12 cellular contexts compared by ENCODE assay signal in genomic region chr19:46481187-46481586, GRCh38. TPM values are rescaled to one million over a fixed set of nuclear protein-coding genes. Genes with fewer than 3 reads are reported as not detected.
DNase-seq lines count a peak whose midpoint lies in the region; ATAC-seq and TF ChIP-seq lines count a peak whose summit lies in the region.
"Had no signal": no experiment of that assay in that cellular context is flagged by ENCODE, and none has a peak within 500 bp of the region (broad histone marks: within the 10 kb centered on the region; RNA-seq: fewer than 3 reads in every experiment).

No MANE protein-coding gene starts in this region.

- H3K27ac ChIP-seq in adrenal gland (peak overlapping the region in 4 of 5 donors; percentile 2 to 78 (median 50)), transverse colon (peak overlapping the region; percentile 60 to 76 (median 72))

- peaks cover 20% of the 10 kb centered on the region for H3K27me3 Mint-ChIP-seq in nephron progenitor cell (ENCODE audit: low read depth, poor library complexity)

- H3K36me3 ChIP-seq in adrenal gland (replicated peaks in 1 of 2): no peaks in the 10 kb centered on the region
- no peaks in the 10 kb centered on the region for H3K36me3 ChIP-seq in transverse colon

- TF ChIP-seq POLR2A in adrenal gland (IDR thresholded peaks at IDR 0.05) (no peak), transverse colon (IDR thresholded peaks at IDR 0.05) (no peak)

- H3K27me3 ChIP-seq in adrenal gland: no peaks in the 10 kb centered on the region
- H3K27me3 ChIP-seq in transverse colon: peaks cover 52% of the 10 kb centered on the region

- H3K4me3 Mint-ChIP-seq in nephron progenitor cell: peak overlapping the region; percentile 71

- TF ChIP-seq CTCF in adrenal gland (IDR thresholded peaks at IDR 0.05) (no peak), nephron progenitor cell (IDR thresholded peaks at IDR 0.05) (no peak), transverse colon (IDR thresholded peaks at IDR 0.05) (no peak)

- intact Hi-C loops in adrenal gland (cut with DNase I): loop anchor here (5.0 to 10.0 kb wide), 2 partner anchors 36 to 196 kb away; no protein-coding TSS in a partner anchor
- intact Hi-C loops in transverse colon (cut with DNase I; ENCODE audit: low total_unique reads): no loop called here

- DNase-seq in adrenal gland: no peak
- peak; percentile 53 for DNase-seq in fibroblast of peridontal ligament (ENCODE audit: extremely low read depth)
- no peak for DNase-seq in nephron progenitor cell
- no peak for DNase-seq in transverse colon
- DNase-seq in D341Med (ENCODE audit: low spot score): no peak
- DNase-seq in activated CD8-positive, alpha-beta memory T cell treated with anti-CD3 and anti-CD28 coated beads, Interleukin-2, amount 50 U/mL, for 48 hours: no peak
- DNase-seq: COR-L47, H7, PC-3 had no signal

- no peak for ATAC-seq in GM21528 (IDR thresholded peaks at IDR 0.05; ENCODE audit: low FRiP score, unreplicated experiment)
- ATAC-seq: left lobe of liver, PC-3 had no signal

- H3K4me1 ChIP-seq in adrenal gland (replicated peaks in 1 of 2) (peaks cover 0 to 9% of the 10 kb centered on the region in 2 donors), transverse colon (peaks cover 0 to 12% (median 0%) of the 10 kb centered on the region in 4 donors)

- peak overlapping the region; percentile 95 for H3K27ac Mint-ChIP-seq in nephron progenitor cell

- in situ Hi-C loops in transverse colon (cut with MboI; ENCODE audit: low pct_ligation_motif_present in 1 of 4, low pct_unique_long_range_greater_than_20kb in 1 of 4, low sequenced_read_pairs in 3 of 4): loop anchor here in 2 of 4 donors (10.0 to 25.0 kb wide), 3 partner anchors 76 to 196 kb away; partner anchors contain the start of gene HIF3A (in 1 of the 2)

- TF ChIP-seq EP300 in transverse colon (IDR thresholded peaks at IDR 0.05; ENCODE audit: low read depth): no peak

- no peaks in the 10 kb centered on the region for H3K9me3 ChIP-seq in adrenal gland (replicated peaks in 1 of 3)
- no peaks in the 10 kb centered on the region for H3K9me3 ChIP-seq in transverse colon

- peaks cover 49% of the 10 kb centered on the region for H3K4me1 Mint-ChIP-seq in nephron progenitor cell

- no peaks in the 10 kb centered on the region for H3K36me3 Mint-ChIP-seq in nephron progenitor cell (ENCODE audit: low read depth)

- H3K9me3 Mint-ChIP-seq in nephron progenitor cell: peaks cover 12% of the 10 kb centered on the region

- 58 to 68% (median 66%) methylated on average over 9 of the region's 9 CpGs for WGBS in adrenal gland, 4 donors
- 30 to 39% methylated on average over 9 of the region's 9 CpGs for WGBS in transverse colon (ENCODE audit: low coverage in 1 of 2), 2 donors

- H3K4me3 ChIP-seq in adrenal gland (no peak overlapping the region), transverse colon (no peak overlapping the region)

RNA-seq across cellular contexts. Expression of gene PNMA8A, which starts 9.8 kb away (rescaled TPM):
- total RNA-seq in adrenal gland (10 to 100 TPM; 29.7 to 54.8 (median 44.2) TPM), transverse colon (under 1 TPM in 3 of 4 donors, not detected in 1; 0.20 to 0.68 (median 0.64) TPM)
- polyA plus RNA-seq in adrenal gland: 10 to 100 TPM in 2 of 3 donors, 1 to 10 TPM in 1; 7.6 to 61.7 (median 14.2) TPM
- total RNA-seq: PC-3 had no signal

RNA-seq across cellular contexts. Expression of gene PNMA8B, which starts 14.5 kb away (rescaled TPM):
- total RNA-seq in adrenal gland (10 to 100 TPM; 27.9 to 63.4 (median 36.4) TPM), transverse colon (under 1 TPM; 0.27 to 0.80 (median 0.58) TPM)
- polyA plus RNA-seq in adrenal gland: 10 to 100 TPM in 1 of 3 donors, 1 to 10 TPM in 2; 7.6 to 15.1 (median 7.9) TPM
- total RNA-seq: PC-3 had no signal

RNA-seq across cellular contexts. Expression of gene PNMA8C, which starts 52.5 kb away (rescaled TPM):
- total RNA-seq in adrenal gland (1 to 10 TPM; 1.5 to 4.4 (median 2.1) TPM), transverse colon (not detected)
- 1 to 10 TPM in 2 of 3 donors, under 1 TPM in 1; 0.47 to 2.4 (median 1.4) TPM for polyA plus RNA-seq in adrenal gland
- total RNA-seq: left lobe of liver, PC-3 had no signal
- polyA plus RNA-seq: esophagus had no signal

Comparison
In these comparisons a context has a peak if more than half of its experiments do, and no peak if none do; other contexts are left out.
1. RNA of gene PNMA8A, which starts 9.8 kb away (total RNA-seq): 29.7 to 54.8 TPM in adrenal gland; 0.20 to 0.68 TPM in transverse colon; every median in the first group is over 10 times any median in the second.
2. RNA of gene PNMA8B, which starts 14.5 kb away (total RNA-seq): 27.9 to 63.4 TPM in adrenal gland; 0.27 to 0.80 TPM in transverse colon; every median in the first group is over 10 times any median in the second.